ENCODE assay signal across 14 cellular contexts in genomic region chr6:165677091-165677490, GRCh38. TPM values are rescaled to one million over a fixed set of nuclear protein-coding genes. Genes with fewer than 3 reads are reported as not detected.
A peak's percentile ranks its signal among the peaks of the same experiment; 100 is the strongest.
DNase-seq lines count a peak whose midpoint lies in the region; ATAC-seq, FAIRE-seq and TF ChIP-seq lines count a peak whose summit lies in the region.
"Had no signal": no experiment of that assay in that cellular context is flagged by ENCODE, and none has a peak within 500 bp of the region (broad histone marks: within the 10 kb centered on the region; RNA-seq: fewer than 3 reads in every experiment).

No MANE protein-coding gene starts in this region.

- H4K5ac ChIP-seq in IMR-90 (ENCODE audit: low read depth, low read length) (no peak overlapping the region), H1 (ENCODE audit: insufficient read length, low read depth, low read length) (no peak overlapping the region)

- H3K18ac ChIP-seq in IMR-90 (ENCODE audit: low read depth, low read length) (no peak overlapping the region), H1 (ENCODE audit: extremely low read depth, low read length) (no peak overlapping the region)

- H3K9me3 Mint-ChIP-seq in immature natural killer cell: no peaks in the 10 kb centered on the region

- intact Hi-C loops in Right ventricle myocardium inferior (cut with DNase I): no loop called here
- intact Hi-C loops in Right ventricle myocardium superior (cut with DNase I): no loop called here
- intact Hi-C loops in IMR-90 (cut with micrococcal nuclease): no loop called here
- intact Hi-C loops in aorta (cut with DNase I): no loop called here

- in situ Hi-C loops in IMR-90 (cut with MboI; ENCODE audit: low sequenced_read_pairs): no loop called here

- CTCF ChIA-PET in IMR-90 (lab: Yijun Ruan, JAX): interaction anchor here (1.3 kb wide), 1 partner anchor 13 kb away, joined by 3 read pairs; no protein-coding TSS in a partner anchor
- CTCF ChIA-PET in H1 (lab: Charles Lee; ENCODE audit: partially characterized antibody): interaction anchor here (0.7 to 1.5 kb wide), 6 partner anchors 12 to 175 kb away, joined by 3 to 4 read pairs (median 3); no protein-coding TSS in a partner anchor

- peaks cover 2% of the 10 kb centered on the region; the same call in 1 of the 2 replicates for H3K23me2 ChIP-seq in H1 (ENCODE audit: low read depth, low read length)

- H3K27me3 ChIP-seq in IMR-90 (ENCODE audit: control insufficient read depth, insufficient read depth, low read length) (no peaks in the 10 kb centered on the region; the same call in 1 of the 2 replicates), H1 (replicated peaks in 1 of 4; ENCODE audit: control insufficient read depth in 3 of 4, extremely low read depth in 1 of 4, insufficient read depth in 3 of 4, low read length in 3 of 4) (no peaks in the 10 kb centered on the region), aorta (ENCODE audit: control insufficient read depth in 1 of 2, insufficient read depth in 2 of 2, low read length in 1 of 2) (no peaks in the 10 kb centered on the region)
- H3K27me3 ChIP-seq: BLaER1 treated with 17β-estradiol and CSF1 and Interleukin-3, amounts not matched to agents 10 nM and 100 nM had no signal

- BruUV-seq in IMR-90 (replicated peaks; lab: Mats Ljungman, UMichigan): no TSS peak

- no peaks in the 10 kb centered on the region for H3K79me2 ChIP-seq in H1 (ENCODE audit: control insufficient read depth in 1 of 2, insufficient read depth in 2 of 2, low read length in 2 of 2)

- H3K14ac ChIP-seq in IMR-90 (replicated peaks; ENCODE audit: low read depth, low read length) (no peak overlapping the region; the same call in 1 of the 2 replicates), H1 (ENCODE audit: insufficient read length) (no peak overlapping the region)

- H2BK12ac ChIP-seq in H1 (ENCODE audit: low read depth, low read length): no peak overlapping the region

- H3K79me1 ChIP-seq in IMR-90 (ENCODE audit: low read depth in 1 of 2, low read length in 2 of 2) (no peaks in the 10 kb centered on the region), H1 (ENCODE audit: low read depth, low read length) (no peaks in the 10 kb centered on the region)

- H3K9me3 ChIP-seq in IMR-90 (ENCODE audit: control insufficient read depth, insufficient read depth, low read length) (no peaks in the 10 kb centered on the region), H1 (ENCODE audit: insufficient read depth in 2 of 2, low read depth in 1 of 2, low read length in 1 of 2) (no peaks in the 10 kb centered on the region), aorta (ENCODE audit: control insufficient read depth, low read length) (no peaks in the 10 kb centered on the region)
- H3K9me3 ChIP-seq: BLaER1 treated with 17β-estradiol and CSF1 and Interleukin-3, amounts not matched to agents 10 nM and 100 nM had no signal

- TF ChIP-seq POLR2A in IMR-90 (IDR thresholded peaks at IDR 0.05; ENCODE audit: low read depth, low read length) (no peak), H1 (IDR thresholded peaks at IDR 0.05; ENCODE audit: control extremely low read depth in 1 of 2, low read depth in 2 of 2, low read length in 2 of 2) (no peak)

- H2BK20ac ChIP-seq in IMR-90 (ENCODE audit: low read depth, low read length): 0 out of 2 replicates have a peak overlapping the region, but pooled peaks have one; percentile 29
- H2BK20ac ChIP-seq in H1 (ENCODE audit: low read length): no peak overlapping the region

- H2AK5ac ChIP-seq in IMR-90 (ENCODE audit: low read depth, low read length) (no peak overlapping the region), H1 (ENCODE audit: low read depth, low read length) (no peak overlapping the region)

- no peak overlapping the region for H3K4me3 Mint-ChIP-seq in immature natural killer cell
- H3K4me3 Mint-ChIP-seq: IgD-negative memory B cell had no signal

- no peaks in the 10 kb centered on the region for H3K36me3 Mint-ChIP-seq in immature natural killer cell
- H3K36me3 Mint-ChIP-seq: CD4-positive, CD25-positive, alpha-beta regulatory T cell; IgD-negative memory B cell had no signal

- ATAC-seq in Right ventricle myocardium inferior (peak; percentile 21), Right ventricle myocardium superior (ENCODE audit: poor library complexity) (no peak), IMR-90 (ENCODE audit: low read depth) (no peak), aorta (ENCODE audit: low FRiP score) (peak; percentile 49)

- no peak overlapping the region for H3K4me2 ChIP-seq in IMR-90 (ENCODE audit: low read depth, low read length)
- no peak overlapping the region for H3K4me2 ChIP-seq in H1 (ENCODE audit: insufficient read depth in 1 of 2, low read depth in 2 of 2, low read length in 2 of 2)

- no peak for TF ChIP-seq CTCF in IMR-90 (conservative IDR thresholded peaks at IDR 0.05; ENCODE audit: low read depth, low read length)
- TF ChIP-seq CTCF in H1 (IDR thresholded peaks at IDR 0.05; ENCODE audit: control extremely low read depth in 1 of 3, insufficient read depth in 1 of 3, low read depth in 1 of 3, low read length in 3 of 3): no peak

- H2AFZ ChIP-seq in IMR-90 (replicated peaks; ENCODE audit: low read length, poor library complexity) (peak overlapping the region; percentile 69), H1 (ENCODE audit: low read length) (peak overlapping the region; percentile 36; the same call in 1 of the 2 replicates)

- peaks cover 0 to 6% (median 0%) of the 10 kb centered on the region in 3 donors for H3K27me3 Mint-ChIP-seq in immature natural killer cell (ENCODE audit: low read depth in 3 of 3)
- H3K27me3 Mint-ChIP-seq: CD4-positive, CD25-positive, alpha-beta regulatory T cell; IgD-negative memory B cell had no signal

- no peak for TF ChIP-seq EP300 in H1 (IDR thresholded peaks at IDR 0.05; ENCODE audit: borderline replicate concordance in 1 of 2, low read depth in 2 of 2, low read length in 2 of 2)

- no peak overlapping the region for H2AK9ac ChIP-seq in IMR-90 (replicated peaks; ENCODE audit: low read depth, low read length, poor library complexity)

- H2BK15ac ChIP-seq in IMR-90 (ENCODE audit: low read depth, low read length): no peak overlapping the region
- H2BK15ac ChIP-seq in H1 (ENCODE audit: low read length): no peak overlapping the region

- H3K9ac ChIP-seq in IMR-90 (ENCODE audit: low read depth, low read length): no peak overlapping the region
- H3K9ac ChIP-seq in H1 (replicated peaks in 1 of 4; ENCODE audit: extremely low read depth in 1 of 4, low read depth in 3 of 4, low read length in 3 of 4): no peak overlapping the region
- H3K9ac ChIP-seq: BLaER1 treated with 17β-estradiol and CSF1 and Interleukin-3, amounts not matched to agents 10 nM and 100 nM had no signal

- H3K4ac ChIP-seq in IMR-90 (ENCODE audit: low read depth, low read length) (no peak overlapping the region), H1 (replicated peaks; ENCODE audit: insufficient read length, low read depth, low read length) (no peak overlapping the region)

- H4K91ac ChIP-seq in IMR-90 (ENCODE audit: insufficient read depth, low read depth, low read length) (no peak overlapping the region), H1 (replicated peaks; ENCODE audit: insufficient read length, low read length) (no peak overlapping the region)

- no peak for DNase-seq in Right ventricle myocardium inferior (ENCODE audit: missing footprints)
- DNase-seq in Right ventricle myocardium superior: no peak
- DNase-seq in IMR-90: no peak
- no peak for DNase-seq in H1 (ENCODE audit: low read depth in 1 of 2, low spot score in 2 of 2)
- DNase-seq in aorta: no peak
- DNase-seq in immature natural killer cell: no peak
- DNase-seq in HCEC 1CT: no peak
- DNase-seq: 8988T; ACHN; CD4-positive, CD25-positive, alpha-beta regulatory T cell; DMS79 had no signal

- H4K20me1 ChIP-seq in IMR-90 (ENCODE audit: insufficient read depth, low read length) (no peaks in the 10 kb centered on the region), H1 (replicated peaks in 1 of 2; ENCODE audit: control insufficient read depth in 1 of 2, insufficient read depth in 2 of 2, low read length in 2 of 2) (peaks cover 0 to 2% of the 10 kb centered on the region in 2 experiments)
- H4K20me1 ChIP-seq: BLaER1 treated with 17β-estradiol and CSF1 and Interleukin-3, amounts not matched to agents 10 nM and 100 nM had no signal

- no peak overlapping the region for H2BK5ac ChIP-seq in IMR-90 (ENCODE audit: low read depth, low read length, poor library complexity, severe bottlenecking)
- no peak overlapping the region for H2BK5ac ChIP-seq in H1 (ENCODE audit: low read depth, low read length)

- H3K4me1 Mint-ChIP-seq in immature natural killer cell: no peaks in the 10 kb centered on the region
- H3K4me1 Mint-ChIP-seq: IgD-negative memory B cell had no signal

- H3K36me3 ChIP-seq in IMR-90 (ENCODE audit: control insufficient read depth, insufficient read depth, low read length): no peaks in the 10 kb centered on the region
- no peaks in the 10 kb centered on the region for H3K36me3 ChIP-seq in H1 (ENCODE audit: control insufficient read depth in 2 of 4, insufficient read depth in 4 of 4, low read length in 3 of 4)
- H3K36me3 ChIP-seq in aorta (ENCODE audit: control insufficient read depth in 1 of 2, insufficient read depth in 2 of 2, low read length in 1 of 2): no peaks in the 10 kb centered on the region
- H3K36me3 ChIP-seq: BLaER1 treated with 17β-estradiol and CSF1 and Interleukin-3, amounts not matched to agents 10 nM and 100 nM had no signal

- H3K4me3 ChIP-seq in IMR-90 (ENCODE audit: insufficient read depth, low read depth, low read length) (no peak overlapping the region), H1 (ENCODE audit: extremely low read depth in 1 of 4, insufficient read depth in 2 of 4, low read depth in 3 of 4, low read length in 4 of 4) (no peak overlapping the region), aorta (ENCODE audit: low read length in 2 of 2) (no peak overlapping the region)
- H3K4me3 ChIP-seq: BLaER1 treated with 17β-estradiol and CSF1 and Interleukin-3, amounts not matched to agents 10 nM and 100 nM had no signal

- no peaks in the 10 kb centered on the region for H3K9me1 ChIP-seq in IMR-90 (ENCODE audit: insufficient read depth, low read length)

- FAIRE-seq in H1 (lab: Jason Lieb, UNC): no peak
- FAIRE-seq: G401.6 had no signal

- POLR2A ChIA-PET in IMR-90 (lab: Charles Lee; ENCODE audit: unreplicated experiment) (no interaction called here), H1 (lab: Charles Lee; ENCODE audit: partially characterized antibody) (no interaction called here)

- no peak overlapping the region; a peak in 1 of 4 replicates for H4K8ac ChIP-seq in IMR-90 (ENCODE audit: low read depth in 2 of 2, low read length in 2 of 2)
- H4K8ac ChIP-seq in H1 (ENCODE audit: extremely low read depth, insufficient read depth, low read length): no peak overlapping the region

- no peak overlapping the region for H3K27ac Mint-ChIP-seq in immature natural killer cell
- H3K27ac Mint-ChIP-seq: CD4-positive, CD25-positive, alpha-beta regulatory T cell; IgD-negative memory B cell had no signal

- H3K23ac ChIP-seq in IMR-90 (ENCODE audit: low read depth, low read length): peak overlapping the region; percentile 40; the same call in 1 of the 2 replicates
- H3K23ac ChIP-seq in H1 (ENCODE audit: insufficient read length): no peak overlapping the region

- H3K27ac ChIP-seq in IMR-90 (ENCODE audit: insufficient read depth, low read length) (no peak overlapping the region), H1 (ENCODE audit: low read depth, low read length) (no peak overlapping the region), aorta (ENCODE audit: low read depth in 1 of 2, low read length in 2 of 2) (no peak overlapping the region)
- H3K27ac ChIP-seq: BLaER1 treated with 17β-estradiol and CSF1 and Interleukin-3, amounts not matched to agents 10 nM and 100 nM had no signal

- H3K4me1 ChIP-seq in IMR-90 (ENCODE audit: control insufficient read depth, insufficient read depth, low read length): peaks cover 2% of the 10 kb centered on the region
- peaks cover 0 to 3% (median 2%) of the 10 kb centered on the region in 4 experiments; a peak in 3 of 7 replicates for H3K4me1 ChIP-seq in H1 (replicated peaks in 1 of 4; ENCODE audit: control insufficient read depth in 3 of 4, insufficient read depth in 4 of 4, low read length in 3 of 4)
- no peaks in the 10 kb centered on the region for H3K4me1 ChIP-seq in aorta (ENCODE audit: control insufficient read depth in 1 of 2, insufficient read depth in 2 of 2, low read length in 2 of 2)

- TF ChIP-seq RAD21 in IMR-90 (IDR thresholded peaks at IDR 0.05; ENCODE audit: low read length) (no peak), H1 (IDR thresholded peaks at IDR 0.05 in 1 of 2, conservative IDR thresholded peaks at IDR 0.05 in 1 of 2; ENCODE audit: low read depth in 2 of 2, low read length in 2 of 2) (no peak)

- H2BK120ac ChIP-seq in IMR-90 (ENCODE audit: low read depth, low read length) (no peak overlapping the region), H1 (replicated peaks; ENCODE audit: low read depth, low read length) (no peak overlapping the region)

- H3K56ac ChIP-seq in IMR-90 (ENCODE audit: extremely low read depth, insufficient read depth, low read length) (no peak overlapping the region), H1 (replicated peaks; ENCODE audit: insufficient read length, low read depth, low read length) (no peak overlapping the region)

- WGBS in IMR-90 (ENCODE audit: extremely low coverage in 2 of 2, insufficient read length in 1 of 2), 2 experiments: 93% methylated on average over 2 of the region's 6 CpGs; no CpG with 5 or more reads in 1 of the 2 experiments
- WGBS in H1 (ENCODE audit: extremely low coverage in 1 of 2, insufficient coverage in 1 of 2, insufficient read length in 1 of 2, insufficient replicate concordance in 2 of 2, low coverage in 1 of 2, low lambda C conversion rate in 2 of 2, missing lambda C conversion rate in 1 of 2), 2 experiments: 87% methylated on average over 6 of the region's 6 CpGs; no CpG with 5 or more reads in 1 of the 2 experiments
- WGBS in aorta, 2 donors: 49 to 50% methylated on average over 6 of the region's 6 CpGs

- dilution Hi-C loops in IMR-90 (cut with HindIII; ENCODE audit: low sequenced_read_pairs, unreplicated experiment): no loop called here

RNA-seq across cellular contexts. Expression of gene PDE10A, which starts 14.1 kb away (rescaled TPM):
- total RNA-seq in Right ventricle myocardium inferior (15.7 TPM), Right ventricle myocardium superior (11.6 TPM), IMR-90 (2012; rRNA removed) (12.4 and 15.8 TPM in 2 replicates), aorta (10 to 100 TPM in 1 of 2 donors, 1 to 10 TPM in 1; 8.7 to 17.1 TPM)
- polyA plus RNA-seq in IMR-90 (2012; rRNA removed) (3.4 and 3.9 TPM in 2 replicates), H1 (2011; rRNA removed) (1.1 TPM in 2 replicates), aorta (1 to 10 TPM in 1 of 2 donors, under 1 TPM in 1; 0.75 to 3.8 TPM), immature natural killer cell (not detected)
- polyA plus RNA-seq in IMR-90 (2012; cell fraction: cytosol; rRNA removed): 2.7 and 3.3 TPM in 2 replicates
- polyA plus RNA-seq in IMR-90 (2012; cell fraction: nucleus; rRNA removed; ENCODE audit: low replicate concordance): 6.8 and 27.2 TPM in 2 replicates
- 2.4 and 2.6 TPM in 2 replicates for total RNA-seq in H1 (2021; fragmentation: NEBNext Ultra II Directional; extraction: Animal tissue kit (Norgen Biotek cat#: 25700))
- 0.97 TPM for polyA plus RNA-seq in H1 (2011; cell fraction: cytosol; rRNA removed)
- polyA plus RNA-seq in H1 (2011; cell fraction: nucleus; rRNA removed): 1.9 TPM
- polyA plus RNA-seq in H1 (2012, experiment 1 of 2): 0.92 to 1.5 TPM (median 1.2 TPM) in 4 replicates
- polyA plus RNA-seq in H1 (2012, experiment 2 of 2): 0.05 TPM
- polyA plus RNA-seq in H1 (2013, experiment 1 of 2): 0.57 TPM
- 0.46 TPM for polyA plus RNA-seq in H1 (2013, experiment 2 of 2)
- 8.3 and 8.9 TPM in 2 replicates for polyA minus RNA-seq in H1 (2011; rRNA and poly(A)+ RNA removed)
- 4.6 TPM for polyA minus RNA-seq in H1 (2011; cell fraction: cytosol; rRNA and poly(A)+ RNA removed)
- 13.7 TPM for polyA minus RNA-seq in H1 (2011; cell fraction: nucleus; rRNA and poly(A)+ RNA removed)
- total RNA-seq: CD4-positive, CD25-positive, alpha-beta regulatory T cell had no signal
- polyA plus RNA-seq: CD4-positive, CD25-positive, alpha-beta regulatory T cell; IgD-negative memory B cell had no signal

Comparison
In these comparisons a context has a peak if more than half of its experiments do, and no peak if none do; other contexts are left out.
1. ATAC-seq: peak in Right ventricle myocardium inferior (single experiment) and aorta (single experiment); none in Right ventricle myocardium superior (single experiment) and IMR-90 (single experiment).